Comparison of ENCODE assay signal across 1 cellular context in genomic region chr20:34643919-34644318, GRCh38.
A peak's percentile ranks its signal among the peaks of the same experiment; 100 is the strongest.
TF ChIP-seq lines count a peak whose summit lies in the region.

No MANE protein-coding gene starts in this region.

TF ChIP-seq in K562, 482 proteins besides CTCF, POLR2A, EP300 and RAD21 (continued from another document):
- TF ChIP-seq, protein P1, sequence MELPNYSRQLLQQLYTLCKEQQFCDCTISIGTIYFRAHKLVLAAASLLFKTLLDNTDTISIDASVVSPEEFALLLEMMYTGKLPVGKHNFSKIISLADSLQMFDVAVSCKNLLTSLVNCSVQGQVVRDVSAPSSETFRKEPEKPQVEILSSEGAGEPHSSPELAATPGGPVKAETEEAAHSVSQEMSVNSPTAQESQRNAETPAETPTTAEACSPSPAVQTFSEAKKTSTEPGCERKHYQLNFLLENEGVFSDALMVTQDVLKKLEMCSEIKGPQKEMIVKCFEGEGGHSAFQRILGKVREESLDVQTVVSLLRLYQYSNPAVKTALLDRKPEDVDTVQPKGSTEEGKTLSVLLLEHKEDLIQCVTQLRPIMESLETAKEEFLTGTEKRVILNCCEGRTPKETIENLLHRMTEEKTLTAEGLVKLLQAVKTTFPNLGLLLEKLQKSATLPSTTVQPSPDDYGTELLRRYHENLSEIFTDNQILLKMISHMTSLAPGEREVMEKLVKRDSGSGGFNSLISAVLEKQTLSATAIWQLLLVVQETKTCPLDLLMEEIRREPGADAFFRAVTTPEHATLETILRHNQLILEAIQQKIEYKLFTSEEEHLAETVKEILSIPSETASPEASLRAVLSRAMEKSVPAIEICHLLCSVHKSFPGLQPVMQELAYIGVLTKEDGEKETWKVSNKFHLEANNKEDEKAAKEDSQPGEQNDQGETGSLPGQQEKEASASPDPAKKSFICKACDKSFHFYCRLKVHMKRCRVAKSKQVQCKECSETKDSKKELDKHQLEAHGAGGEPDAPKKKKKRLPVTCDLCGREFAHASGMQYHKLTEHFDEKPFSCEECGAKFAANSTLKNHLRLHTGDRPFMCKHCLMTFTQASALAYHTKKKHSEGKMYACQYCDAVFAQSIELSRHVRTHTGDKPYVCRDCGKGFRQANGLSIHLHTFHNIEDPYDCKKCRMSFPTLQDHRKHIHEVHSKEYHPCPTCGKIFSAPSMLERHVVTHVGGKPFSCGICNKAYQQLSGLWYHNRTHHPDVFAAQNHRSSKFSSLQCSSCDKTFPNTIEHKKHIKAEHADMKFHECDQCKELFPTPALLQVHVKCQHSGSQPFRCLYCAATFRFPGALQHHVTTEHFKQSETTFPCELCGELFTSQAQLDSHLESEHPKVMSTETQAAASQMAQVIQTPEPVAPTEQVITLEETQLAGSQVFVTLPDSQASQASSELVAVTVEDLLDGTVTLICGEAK (IDR thresholded peaks at IDR 0.05), result peak; percentile 50
- TF ChIP-seq, protein P1 (CRISPR knock-in tag; IDR thresholded peaks at IDR 0.05), result no peak
- TF ChIP-seq ZNF274 (IDR thresholded peaks at IDR 0.05; ENCODE audit: borderline replicate concordance, low read depth, low read length), result no peak
